ENCODE assay signal across 20 cellular contexts in the genomic region with DNA sequence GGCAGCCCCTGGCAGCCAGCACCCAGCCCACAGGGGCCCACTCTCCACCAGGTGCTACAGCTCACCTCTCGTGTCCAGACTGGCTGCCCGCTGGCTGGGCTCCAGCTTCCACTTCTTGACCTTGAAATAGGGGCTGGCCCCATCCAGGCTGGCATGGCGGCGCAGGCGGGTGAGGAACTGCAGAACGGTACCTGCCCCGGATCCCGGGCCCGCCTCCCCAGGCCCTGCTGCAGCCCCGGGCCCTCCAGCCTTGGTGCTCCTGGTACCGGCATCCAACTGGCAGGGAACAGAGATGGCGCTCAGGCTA. TPM values are rescaled to one million over a fixed set of nuclear protein-coding genes. Genes with fewer than 3 reads are reported as not detected.
DNase-seq lines count a peak whose midpoint lies in the region; ATAC-seq and TF ChIP-seq lines count a peak whose summit lies in the region.
"Had no signal": no experiment of that assay in that cellular context is flagged by ENCODE, and none has a peak within 500 bp of the region (broad histone marks: within the 10 kb centered on the region; RNA-seq: fewer than 3 reads in every experiment).

No MANE protein-coding gene starts in this region.

- H3K36me3 ChIP-seq in gastroesophageal sphincter (peaks cover 0 to under 1% of the 10 kb centered on the region in 2 donors), parathyroid adenoma (ENCODE audit: control insufficient read depth, insufficient read depth, low read length) (no peaks in the 10 kb centered on the region)

- no peak for TF ChIP-seq EP300 in gastroesophageal sphincter (IDR thresholded peaks at IDR 0.05)

- no peak overlapping the region for H3K9ac ChIP-seq in parathyroid adenoma
- H3K9ac ChIP-seq: GM23248 had no signal

- POLR2A ChIA-PET in RWPE1 (lab: Yijun Ruan, JAX; ENCODE audit: low non-redundant PET), result no interaction called here

- TF ChIP-seq POLR2A in gastroesophageal sphincter (IDR thresholded peaks at IDR 0.05), result no peak

- no peak overlapping the region for H3K4me3 ChIP-seq in gastroesophageal sphincter
- no peak overlapping the region for H3K4me3 ChIP-seq in parathyroid adenoma (ENCODE audit: low read depth, low read length)
- H3K4me3 ChIP-seq: GM23248 had no signal

- H3K27me3 ChIP-seq in gastroesophageal sphincter (peaks cover 15% of the 10 kb centered on the region), parathyroid adenoma (ENCODE audit: control insufficient read depth, insufficient read depth, low read length) (no peaks in the 10 kb centered on the region)
- H3K27me3 ChIP-seq: BE2C had no signal

- DNase-seq in RWPE1 (ENCODE audit: low spot score) (no peak), OCI-M1 (lab: John Stamatoyannopoulos, UW) (no peak), T-helper 2 cell (no peak), GM19240 (ENCODE audit: insufficient read length, low spot score) (no peak)
- DNase-seq: BE2C, DMS79, GM23248, H9, Karpas-422, NCI-H1694, NCI-H2081, NCI-H2171, NCI-H345, NCI-H524, PC-3, SHP77 had no signal

- H3K27ac ChIP-seq in 22Rv1, result peak overlapping the region; percentile 32; the same call in 1 of the 2 replicates
- peak overlapping the region; percentile 77 for H3K27ac ChIP-seq in RWPE1
- H3K27ac ChIP-seq in gastroesophageal sphincter, result peak overlapping the region in 3 of 4 donors; percentile 50 to 57 (median 55)
- H3K27ac ChIP-seq in parathyroid adenoma, result no peak overlapping the region
- H3K27ac ChIP-seq: GM23248 had no signal

- peak overlapping the region; percentile 38 for H2AFZ ChIP-seq in parathyroid adenoma
- H2AFZ ChIP-seq: GM23248 had no signal

- TF ChIP-seq CTCF in 22Rv1 (IDR thresholded peaks at IDR 0.05) (no peak), RWPE1 (conservative IDR thresholded peaks at IDR 0.05; ENCODE audit: low read depth) (no peak), gastroesophageal sphincter (IDR thresholded peaks at IDR 0.05) (no peak), parathyroid adenoma (IDR thresholded peaks at IDR 0.05) (no peak)

- CTCF ChIA-PET in RWPE1 (lab: Yijun Ruan, JAX), result interaction anchor here (1.8 kb wide), 1 partner anchor 11 kb away, joined by 7 read pairs; no protein-coding TSS in a partner anchor

- H3K4me1 ChIP-seq in gastroesophageal sphincter, result peaks cover 0 to 43% (median 20%) of the 10 kb centered on the region in 3 donors
- peaks cover 15% of the 10 kb centered on the region for H3K4me1 ChIP-seq in parathyroid adenoma

- no CpG with 5 or more reads among the region's 12 CpGs for WGBS in gastroesophageal sphincter (ENCODE audit: low coverage in 1 of 2), 2 donors

- H3K4me2 ChIP-seq in parathyroid adenoma (ENCODE audit: low read length), result no peak overlapping the region

- H3K9me3 ChIP-seq in gastroesophageal sphincter (no peaks in the 10 kb centered on the region), parathyroid adenoma (ENCODE audit: control insufficient read depth, low read length) (no peaks in the 10 kb centered on the region)
- H3K9me3 ChIP-seq: BE2C had no signal

- H3K79me2 ChIP-seq in parathyroid adenoma, result no peaks in the 10 kb centered on the region

- ATAC-seq in gastroesophageal sphincter (no peak), HG02588 (IDR thresholded peaks at IDR 0.05; ENCODE audit: unreplicated experiment) (no peak)
- ATAC-seq: PC-3 had no signal

RNA-seq across cellular contexts. Expression of a gene that starts 4.5 kb away (rescaled TPM):
- under 1 TPM in 3 of 4 donors, not detected in 1; 0.13 to 0.73 (median 0.49) TPM for total RNA-seq in gastroesophageal sphincter

RNA-seq across cellular contexts. Expression of a gene that starts 8.2 kb away (rescaled TPM):
- total RNA-seq in gastroesophageal sphincter, result 100 to 1,000 TPM in 1 of 4 donors, 10 to 100 TPM in 3; 62.3 to 116 (median 84.1) TPM

RNA-seq across cellular contexts. Expression of a gene that starts 15.1 kb away (rescaled TPM):
- 10 to 100 TPM; 20.0 to 40.1 (median 24.2) TPM for total RNA-seq in gastroesophageal sphincter

RNA-seq across cellular contexts. Expression of a gene that starts 27.7 kb away (rescaled TPM):
- 10 to 100 TPM; 56.8 to 80.7 (median 60.9) TPM for total RNA-seq in gastroesophageal sphincter

RNA-seq across cellular contexts. Expression of a gene that starts 35.8 kb away (rescaled TPM):
- total RNA-seq in gastroesophageal sphincter, result 100 to 1,000 TPM; 350 to 708 (median 559) TPM
